ENCODE assay signal across 24 cellular contexts in the genomic region with DNA sequence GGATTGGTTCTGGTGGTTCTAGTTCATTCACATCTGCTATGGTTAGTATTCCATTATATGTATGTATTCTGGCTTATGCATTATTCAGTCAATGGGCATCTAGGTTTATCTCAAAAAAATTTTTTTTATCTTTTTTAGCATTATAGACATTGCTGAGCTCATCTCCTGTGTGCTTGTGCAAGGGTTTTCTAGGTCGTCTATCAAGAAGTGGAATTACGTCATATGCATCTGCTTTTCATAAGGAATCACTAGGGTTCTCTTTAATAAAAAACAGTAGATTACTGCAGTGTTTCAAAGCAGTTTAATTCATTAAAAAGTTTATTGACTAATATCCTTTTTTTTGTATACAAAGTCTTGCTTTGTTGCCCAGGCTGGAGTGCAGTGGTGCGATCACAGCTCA.
"Had no signal": no experiment of that assay in that cellular context is flagged by ENCODE, and none has a peak within 500 bp of the region (broad histone marks: within the 10 kb centered on the region; RNA-seq: fewer than 3 reads in every experiment).

No MANE protein-coding gene starts in this region.

- ATAC-seq: activated T-cell treated with anti-CD3 and anti-CD28 coated beads, Interleukin-2, amount 50 U/mL, for 4 hours; gastroesophageal sphincter; heart left ventricle; left cardiac atrium had no signal

- H3K9me3 ChIP-seq: neutrophil, ovary, prostate gland, upper lobe of left lung had no signal

- H3K27ac ChIP-seq: coronary artery, gastroesophageal sphincter, heart left ventricle, neutrophil, ovary, prostate gland, WERI-Rb-1 had no signal

- H3K27me3 Mint-ChIP-seq: activated naive CD8-positive, alpha-beta T cell treated with anti-CD3 and anti-CD28 coated beads for 36 hours had no signal

- H3K36me3 ChIP-seq: gastroesophageal sphincter, heart left ventricle, neutrophil, ovary, prostate gland, upper lobe of left lung, WERI-Rb-1 had no signal

- H3K27ac Mint-ChIP-seq: activated naive CD8-positive, alpha-beta T cell treated with anti-CD3 and anti-CD28 coated beads for 36 hours; activated T-helper 2 cell treated with anti-CD3 and anti-CD28 coated beads, Interferon-gamma antibody, Interleukin-2, Interleukin-4, amounts not matched to agents 10 μg/mL and 5 μg/mL and 100 μg/mL, durations not matched to agents 14 hours and 24 hours and 36 hours; nephron had no signal

- DNase-seq: activated CD4-positive, alpha-beta T cell treated with anti-CD3 and anti-CD28 coated beads, Interleukin-2, amount 50 U/mL, for 1 hour; activated CD4-positive, CD25-positive, alpha-beta regulatory T cell treated with anti-CD3 and anti-CD28 coated beads, Interleukin-2, amount 50 U/mL, for 72 hours; activated CD8-positive, alpha-beta memory T cell treated with anti-CD3 and anti-CD28 coated beads for 24 hours; activated CD8-positive, alpha-beta memory T cell treated with anti-CD3 and anti-CD28 coated beads, Interleukin-2, amount 50 U/mL, for 48 hours; activated naive CD4-positive, alpha-beta T cell treated with Interleukin-2 at 50 U/mL for 16 hours; activated naive CD8-positive, alpha-beta T cell treated with anti-CD3 and anti-CD28 coated beads for 36 hours; activated T-cell treated with anti-CD3 and anti-CD28 coated beads, Interleukin-2, amount 50 U/mL, for 4 hours; amygdala; cerebellar nuclear complex; heart left ventricle; islet precursor cell; left cardiac atrium; ovary; stimulated activated CD4-positive, alpha-beta T cell treated with anti-CD3 and anti-CD28 coated beads, Interleukin-4, amount 100 ng/mL, for 1 hour; stimulated activated naive CD4-positive, alpha-beta T cell; T-helper 1 cell; upper lobe of left lung; WERI-Rb-1 had no signal

- H3K27me3 ChIP-seq: gastroesophageal sphincter, heart left ventricle, neutrophil, ovary, upper lobe of left lung had no signal

- H3K4me1 Mint-ChIP-seq: nephron had no signal

- H3K4me3 Mint-ChIP-seq: activated naive CD8-positive, alpha-beta T cell treated with anti-CD3 and anti-CD28 coated beads for 36 hours; activated T-cell treated with anti-CD3 and anti-CD28 coated beads, Interleukin-2, amount 50 U/mL, for 4 hours; nephron had no signal

- H3K4me1 ChIP-seq: gastroesophageal sphincter, prostate gland had no signal

- H3K9me3 Mint-ChIP-seq: activated naive CD8-positive, alpha-beta T cell treated with anti-CD3 and anti-CD28 coated beads for 36 hours; activated T-cell treated with anti-CD3 and anti-CD28 coated beads, Interleukin-2, amount 50 U/mL, for 4 hours; activated T-helper 2 cell treated with anti-CD3 and anti-CD28 coated beads, Interferon-gamma antibody, Interleukin-2, Interleukin-4, amounts not matched to agents 10 μg/mL and 5 μg/mL and 100 μg/mL, durations not matched to agents 14 hours and 24 hours and 36 hours had no signal

- H3K4me3 ChIP-seq: coronary artery, gastroesophageal sphincter, heart left ventricle, ovary, prostate gland, upper lobe of left lung had no signal
